In the genomic region with DNA sequence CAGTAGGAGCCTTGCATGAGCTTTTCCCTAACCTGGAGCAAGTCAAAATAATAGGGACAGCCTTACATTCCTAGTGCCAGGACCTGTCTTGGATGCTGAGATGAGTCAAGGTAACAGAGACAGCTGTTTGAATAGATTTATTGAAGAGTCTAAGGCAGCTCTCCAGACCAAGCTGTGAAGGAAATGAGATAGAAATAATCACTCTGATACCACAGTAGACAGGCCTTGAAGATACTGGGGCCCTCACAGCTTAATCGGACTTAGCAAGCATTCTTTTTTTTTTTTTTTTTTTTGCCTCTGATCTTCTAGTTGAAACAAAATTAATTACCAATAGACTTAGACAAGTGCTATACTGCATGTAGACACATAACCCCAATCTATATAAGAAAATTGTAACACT, we compare ENCODE assay signal across 35 cellular contexts. TPM values are rescaled to one million over a fixed set of nuclear protein-coding genes. Genes with fewer than 3 reads are reported as not detected.
"Had no signal": no experiment of that assay in that cellular context is flagged by ENCODE, and none has a peak within 500 bp of the region (broad histone marks: within the 10 kb centered on the region; RNA-seq: fewer than 3 reads in every experiment).

No MANE protein-coding gene starts in this region.

- H3K27me3 Mint-ChIP-seq: progenitor cell of endocrine pancreas; stimulated activated memory B cell treated with anti-CD40 and anti-IgM and Interleukin-4, amounts not matched to agents 10 μg/mL and 1 μg/mL and 100 μg/mL, for 72 hours; stimulated activated naive CD8-positive, alpha-beta T cell treated with anti-CD3 and anti-CD28 coated beads, Interleukin-15, amount 100 ng/mL, for 72 hours; type B pancreatic cell had no signal

- H3K4me3 Mint-ChIP-seq: immature natural killer cell; naive thymus-derived CD8-positive, alpha-beta T cell; nephron; neural crest cell; stimulated activated memory B cell treated with anti-CD40 and anti-IgM and Interleukin-4, amounts not matched to agents 10 μg/mL and 1 μg/mL and 100 μg/mL, for 72 hours; stimulated activated naive CD8-positive, alpha-beta T cell treated with anti-CD3 and anti-CD28 coated beads, Interleukin-15, amount 100 ng/mL, for 72 hours; type B pancreatic cell had no signal

- H3K27ac Mint-ChIP-seq: immature natural killer cell; nephron; progenitor cell of endocrine pancreas; stimulated activated memory B cell treated with anti-CD40 and anti-IgM and Interleukin-4, amounts not matched to agents 10 μg/mL and 1 μg/mL and 100 μg/mL, for 72 hours; stimulated activated naive CD8-positive, alpha-beta T cell treated with anti-CD3 and anti-CD28 coated beads, Interleukin-15, amount 100 ng/mL, for 72 hours; type B pancreatic cell had no signal

- DNase-seq: hypothalamus; immature natural killer cell; kidney; left colon; left lung; lower lobe of right lung; mammary epithelial cell; mesenchymal stem cell; naive thymus-derived CD8-positive, alpha-beta T cell; occipital lobe; right lobe of liver; stimulated activated CD4-positive, alpha-beta T cell treated with anti-CD3 and anti-CD28 coated beads, Interleukin-1b, Interleukin-23, amount 100 ng/mL, for 48 hours; stimulated activated CD4-positive, alpha-beta T cell treated with anti-CD3 and anti-CD28 coated beads, Interleukin-2, amount 100 ng/mL, for 48 hours; stimulated activated CD4-positive, alpha-beta T cell treated with anti-CD3 and anti-CD28 coated beads, Interleukin-4, amount 100 ng/mL, for 4 hours; stimulated activated CD8-positive, alpha-beta memory T cell treated with anti-CD3 and anti-CD28 coated beads, Interleukin-4, amount 100 ng/mL, for 48 hours; stimulated activated naive CD4-positive, alpha-beta T cell treated with Interleukin-2 at 50 U/mL for 16 hours; stimulated activated naive CD8-positive, alpha-beta T cell treated with anti-CD3 and anti-CD28 coated beads, Interleukin-15, amount 100 ng/mL, for 72 hours; substantia nigra; uterus had no signal

- H3K9me3 Mint-ChIP-seq: type B pancreatic cell had no signal

- ATAC-seq: left colon; left lung; lower lobe of right lung; naive thymus-derived CD8-positive, alpha-beta T cell; right lobe of liver; stimulated activated memory B cell treated with anti-CD40 and anti-IgM and Interleukin-4, amounts not matched to agents 10 μg/mL and 1 μg/mL and 100 μg/mL, for 72 hours; stimulated activated naive CD8-positive, alpha-beta T cell treated with anti-CD3 and anti-CD28 coated beads, Interleukin-15, amount 100 ng/mL, for 72 hours had no signal

- H3K36me3 Mint-ChIP-seq: immature natural killer cell, type B pancreatic cell had no signal

- H3K4me1 Mint-ChIP-seq: immature natural killer cell; nephron; neural crest cell; stimulated activated memory B cell treated with anti-CD40 and anti-IgM and Interleukin-4, amounts not matched to agents 10 μg/mL and 1 μg/mL and 100 μg/mL, for 72 hours had no signal

RNA-seq across cellular contexts. Expression of a gene that starts 3.1 kb away (rescaled TPM):
- total RNA-seq: kidney; left colon; left lung; liver; lower lobe of right lung; mammary epithelial cell; mucosa of gallbladder; naive thymus-derived CD8-positive, alpha-beta T cell; neural crest cell; occipital lobe; osteocyte; progenitor cell of endocrine pancreas; pulmonary artery endothelial cell; renal cortical epithelial cell; right atrium auricular region; right lobe of liver; skeletal muscle tissue; smooth muscle cell; temporal lobe; tibial nerve; ureter; uterus had no signal

RNA-seq across cellular contexts. Expression of a gene that starts 23.8 kb away (rescaled TPM):
- total RNA-seq: kidney; left colon; left lung; liver; lower lobe of right lung; mammary epithelial cell; mucosa of gallbladder; naive thymus-derived CD8-positive, alpha-beta T cell; neural crest cell; occipital lobe; osteocyte; progenitor cell of endocrine pancreas; pulmonary artery endothelial cell; renal cortical epithelial cell; right atrium auricular region; right lobe of liver; skeletal muscle tissue; smooth muscle cell; temporal lobe; tibial nerve; ureter; uterus had no signal

RNA-seq across cellular contexts. Expression of a gene that starts 27.2 kb away (rescaled TPM):
- total RNA-seq: kidney; left colon; left lung; liver; lower lobe of right lung; mammary epithelial cell; mucosa of gallbladder; naive thymus-derived CD8-positive, alpha-beta T cell; neural crest cell; occipital lobe; osteocyte; progenitor cell of endocrine pancreas; pulmonary artery endothelial cell; renal cortical epithelial cell; right atrium auricular region; right lobe of liver; skeletal muscle tissue; smooth muscle cell; temporal lobe; tibial nerve; ureter; uterus had no signal

RNA-seq across cellular contexts. Expression of a gene that starts 58.6 kb away (rescaled TPM):
- total RNA-seq: occipital lobe, renal cortical epithelial cell, right atrium auricular region, skeletal muscle tissue, smooth muscle cell, temporal lobe had no signal
